Comparison of ENCODE assay signal across 1 cellular context in genomic region chr4:88107406-88108107, GRCh38.
TF ChIP-seq lines count a peak whose summit lies in the region.

No MANE protein-coding gene starts in this region.

TF ChIP-seq in SK-N-SH, 30 proteins besides CTCF, POLR2A, EP300 and RAD21 (continued from another document):
- TF ChIP-seq ZBTB33 (IDR thresholded peaks at IDR 0.05; ENCODE audit: borderline replicate concordance, low read depth) (no peak), NRF1 (IDR thresholded peaks at IDR 0.05; ENCODE audit: low read depth, low read length) (no peak)
- TF ChIP-seq, protein P1, sequence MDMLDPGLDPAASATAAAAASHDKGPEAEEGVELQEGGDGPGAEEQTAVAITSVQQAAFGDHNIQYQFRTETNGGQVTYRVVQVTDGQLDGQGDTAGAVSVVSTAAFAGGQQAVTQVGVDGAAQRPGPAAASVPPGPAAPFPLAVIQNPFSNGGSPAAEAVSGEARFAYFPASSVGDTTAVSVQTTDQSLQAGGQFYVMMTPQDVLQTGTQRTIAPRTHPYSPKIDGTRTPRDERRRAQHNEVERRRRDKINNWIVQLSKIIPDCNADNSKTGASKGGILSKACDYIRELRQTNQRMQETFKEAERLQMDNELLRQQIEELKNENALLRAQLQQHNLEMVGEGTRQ (IDR thresholded peaks at IDR 0.05; ENCODE audit: borderline replicate concordance, low read depth, low read length): no peak
TF ChIP-seq in SK-N-SH: peak in this region for 0.
